ENCODE assay signal across 1 cellular context in the genomic region with DNA sequence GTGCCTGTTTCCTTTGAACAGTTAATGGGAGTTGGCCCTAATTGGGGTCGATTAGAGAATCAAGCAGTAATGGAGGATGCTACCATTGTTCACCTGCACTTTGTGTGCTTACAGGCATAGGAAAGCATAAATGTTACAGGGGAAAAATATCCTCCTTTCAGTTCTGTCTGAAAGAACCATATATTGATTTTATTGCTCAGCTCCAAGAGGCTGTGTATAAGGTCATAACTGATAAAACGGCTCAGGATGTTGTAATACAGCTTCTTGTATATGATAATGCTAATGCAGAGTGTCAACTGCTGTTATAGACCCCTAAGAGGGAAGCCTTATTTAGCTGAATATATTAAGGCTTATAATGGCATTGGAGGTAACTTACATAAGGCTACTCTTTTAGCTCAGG.
TF ChIP-seq lines count a peak whose summit lies in the region.

No MANE protein-coding gene starts in this region.

TF ChIP-seq in SK-N-SH, 30 proteins besides CTCF, POLR2A, EP300 and RAD21 (continued from another document):
- TF ChIP-seq, protein P1, sequence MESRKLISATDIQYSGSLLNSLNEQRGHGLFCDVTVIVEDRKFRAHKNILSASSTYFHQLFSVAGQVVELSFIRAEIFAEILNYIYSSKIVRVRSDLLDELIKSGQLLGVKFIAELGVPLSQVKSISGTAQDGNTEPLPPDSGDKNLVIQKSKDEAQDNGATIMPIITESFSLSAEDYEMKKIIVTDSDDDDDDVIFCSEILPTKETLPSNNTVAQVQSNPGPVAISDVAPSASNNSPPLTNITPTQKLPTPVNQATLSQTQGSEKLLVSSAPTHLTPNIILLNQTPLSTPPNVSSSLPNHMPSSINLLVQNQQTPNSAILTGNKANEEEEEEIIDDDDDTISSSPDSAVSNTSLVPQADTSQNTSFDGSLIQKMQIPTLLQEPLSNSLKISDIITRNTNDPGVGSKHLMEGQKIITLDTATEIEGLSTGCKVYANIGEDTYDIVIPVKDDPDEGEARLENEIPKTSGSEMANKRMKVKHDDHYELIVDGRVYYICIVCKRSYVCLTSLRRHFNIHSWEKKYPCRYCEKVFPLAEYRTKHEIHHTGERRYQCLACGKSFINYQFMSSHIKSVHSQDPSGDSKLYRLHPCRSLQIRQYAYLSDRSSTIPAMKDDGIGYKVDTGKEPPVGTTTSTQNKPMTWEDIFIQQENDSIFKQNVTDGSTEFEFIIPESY (IDR thresholded peaks at IDR 0.05; ENCODE audit: borderline replicate concordance, low read depth) = no peak
- no peak for TF ChIP-seq CHD2 (IDR thresholded peaks at IDR 0.05; ENCODE audit: low read length, partially characterized antibody)
- TF ChIP-seq FOXM1 (IDR thresholded peaks at IDR 0.05; ENCODE audit: low read depth) = no peak
- TF ChIP-seq FOXJ3 (CRISPR knock-in tag; IDR thresholded peaks at IDR 0.05) = no peak
- no peak for TF ChIP-seq TEAD4 (IDR thresholded peaks at IDR 0.05; ENCODE audit: borderline replicate concordance, insufficient read depth)
- TF ChIP-seq GABPA (IDR thresholded peaks at IDR 0.05; ENCODE audit: low read depth) = no peak
